ENCODE assay signal across 8 cellular contexts in the genomic region with DNA sequence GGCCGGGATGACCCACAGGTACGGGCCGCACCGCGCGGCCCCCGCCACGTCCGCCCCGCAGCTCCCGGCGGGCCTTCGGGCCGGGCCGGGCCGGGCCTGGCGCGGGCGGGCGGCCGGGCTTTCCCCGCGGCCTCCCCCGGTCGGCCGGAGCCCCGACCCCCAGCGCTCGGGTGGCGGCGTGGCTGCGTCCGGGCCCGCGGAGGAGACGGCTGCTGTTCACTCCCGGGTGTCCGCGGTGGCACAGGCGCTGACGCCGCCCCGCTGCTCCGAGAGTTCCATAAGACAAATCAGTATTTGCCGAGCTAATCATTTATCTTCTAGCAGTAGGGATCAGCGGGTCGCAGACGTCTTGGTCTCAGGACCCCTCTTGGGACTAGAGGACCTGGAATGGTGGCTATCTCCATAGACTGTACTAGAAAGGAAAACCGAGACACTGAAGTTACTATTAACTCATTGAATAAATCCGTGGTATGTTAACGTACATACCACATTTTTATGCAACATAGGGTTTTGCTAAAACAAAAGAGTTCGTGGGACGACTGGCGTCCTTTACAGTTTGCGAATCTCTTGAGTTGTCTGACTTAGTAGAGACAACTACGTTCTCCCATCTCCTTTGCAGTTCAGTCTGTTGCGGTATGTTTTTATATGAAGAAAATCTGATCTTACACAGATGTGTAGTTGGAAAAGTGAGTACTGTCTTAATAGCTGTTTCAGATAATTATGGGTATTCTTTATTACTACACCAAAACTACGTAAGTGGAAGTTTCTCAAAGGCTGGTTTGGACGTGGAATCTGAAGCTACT. TPM values are rescaled to one million over a fixed set of nuclear protein-coding genes. Genes with fewer than 3 reads are reported as not detected.
A peak's percentile ranks its signal among the peaks of the same experiment; 100 is the strongest.
DNase-seq lines count a peak whose midpoint lies in the region; ATAC-seq and TF ChIP-seq lines count a peak whose summit lies in the region.

No MANE protein-coding gene starts in this region.

- H3K4me3 ChIP-seq in HUES6 (ENCODE audit: low read depth, low read length), result peak overlapping the region; percentile 96
- H3K4me3 ChIP-seq in mammary epithelial cell (replicated peaks in 1 of 3; ENCODE audit: insufficient read depth in 1 of 3, low read depth in 2 of 3, low read length in 3 of 3), result peak overlapping the region; percentile 64 to 76 (median 67)
- peak overlapping the region; percentile 54 for H3K4me3 ChIP-seq in kidney epithelial cell (ENCODE audit: low read depth, low read length)

- H4K20me1 ChIP-seq in mammary epithelial cell (ENCODE audit: insufficient read depth, low read length), result no peaks in the 10 kb centered on the region

- peaks cover 56% of the 10 kb centered on the region for H3K79me2 ChIP-seq in mammary epithelial cell (ENCODE audit: insufficient read depth, low read length)

- no peaks in the 10 kb centered on the region for H3K9me3 ChIP-seq in HUES6 (ENCODE audit: control insufficient read depth, insufficient read depth, low read depth, low read length)
- H3K9me3 ChIP-seq in mammary epithelial cell (replicated peaks; ENCODE audit: insufficient read depth, low read length), result no peaks in the 10 kb centered on the region

- 0% methylated on average over 11 of the region's 59 CpGs for WGBS in mammary epithelial cell (ENCODE audit: low coverage, missing lambda C conversion rate)

- peak overlapping the region; percentile 92 for H3K4me2 ChIP-seq in mammary epithelial cell (ENCODE audit: insufficient read depth, low read depth, low read length)

- H3K27me3 ChIP-seq in HUES6 (ENCODE audit: control insufficient read depth, insufficient read depth, low read length) (peaks cover 4% of the 10 kb centered on the region; the same call in 1 of the 2 replicates), mammary epithelial cell (ENCODE audit: insufficient read depth, low read length) (no peaks in the 10 kb centered on the region), kidney epithelial cell (ENCODE audit: control insufficient read depth, insufficient read depth, low read length) (no peaks in the 10 kb centered on the region)

- peak overlapping the region; percentile 72 for H2AFZ ChIP-seq in mammary epithelial cell (ENCODE audit: low read depth, low read length)

- TF ChIP-seq CTCF in mammary epithelial cell (conservative IDR thresholded peaks at IDR 0.05 in 1 of 2, IDR thresholded peaks at IDR 0.05 in 1 of 2; ENCODE audit: extremely low read depth in 1 of 2, insufficient read depth in 1 of 2, low read depth in 1 of 2, low read length in 2 of 2), result no peak
- TF ChIP-seq CTCF in kidney epithelial cell (IDR thresholded peaks at IDR 0.05; ENCODE audit: insufficient read depth, low read length, poor library complexity, severe bottlenecking), result no peak

- dilution Hi-C loops in mammary epithelial cell (cut with HindIII; ENCODE audit: low sequenced_read_pairs), result no loop called here

- DNase-seq in EH (ENCODE audit: low read depth) (peak; percentile 54), T-helper 2 cell (peak in 3 of 5 experiments; percentile 2 to 58 (median 28)), mammary epithelial cell (peak; percentile 35), kidney epithelial cell (ENCODE audit: low read depth) (no peak), SKM-1 treated with dmso at 0.1 percent for 144 hours (lab: John Stamatoyannopoulos, UW; ENCODE audit: unreplicated experiment) (no peak)
- peak; percentile 6 to 16 for DNase-seq in stimulated activated CD4-positive, alpha-beta T cell treated with anti-CD3 and anti-CD28 coated beads, Interleukin-15, amount 100 ng/mL, for 1 hour (ENCODE audit: low read depth in 1 of 2, low spot score in 1 of 2)

- in situ Hi-C loops in mammary epithelial cell (cut with MboI; ENCODE audit: low sequenced_read_pairs in 2 of 2), result loop anchor here in 1 of 2 donors (5.0 kb wide), 1 partner anchor 48 kb away; no protein-coding TSS in a partner anchor

- H3K4me1 ChIP-seq in HUES6 (ENCODE audit: control insufficient read depth, insufficient read depth, low read length) (peaks cover 22% of the 10 kb centered on the region), mammary epithelial cell (ENCODE audit: insufficient read depth, low read length) (peaks cover 33% of the 10 kb centered on the region)

- H3K27ac ChIP-seq in HUES6 (ENCODE audit: low read depth, low read length) (peak overlapping the region; percentile 68; the same call in 1 of the 2 replicates), mammary epithelial cell (ENCODE audit: insufficient read depth, low read depth, low read length) (peak overlapping the region; percentile 80)

- ATAC-seq in GM21529 (IDR thresholded peaks at IDR 0.05; ENCODE audit: unreplicated experiment), result peak; percentile 33

- peak overlapping the region; percentile 73 for H3K9ac ChIP-seq in HUES6 (ENCODE audit: low read length)
- peak overlapping the region; percentile 87 for H3K9ac ChIP-seq in mammary epithelial cell (ENCODE audit: insufficient read depth, low read length)

- BruUV-seq in mammary epithelial cell (replicated peaks; lab: Mats Ljungman, UMichigan), result no TSS peak

- no peaks in the 10 kb centered on the region for H3K36me3 ChIP-seq in HUES6 (ENCODE audit: control insufficient read depth, insufficient read depth, low read length)
- no peaks in the 10 kb centered on the region for H3K36me3 ChIP-seq in mammary epithelial cell (ENCODE audit: insufficient read depth, low read length)
- H3K36me3 ChIP-seq in kidney epithelial cell (ENCODE audit: control insufficient read depth, insufficient read depth, low read length), result no peaks in the 10 kb centered on the region

- CTCF ChIA-PET in mammary epithelial cell (lab: Charles Lee; ENCODE audit: low non-redundant PET), result interaction anchor here (0.6 kb wide), 1 partner anchor 172 kb away, joined by 4 read pairs; no protein-coding TSS in a partner anchor

- intact Hi-C loops in mammary epithelial cell (cut with micrococcal nuclease), result loop anchor here (1.0 to 10.0 kb wide), 3 partner anchors 42 to 100 kb away; no protein-coding TSS in a partner anchor

RNA-seq across cellular contexts. Expression of a gene that starts 0.5 kb away (rescaled TPM):
- total RNA-seq in mammary epithelial cell (100 to 1,000 TPM in 1 of 2 donors, 10 to 100 TPM in 1; 60.1 to 108 TPM), kidney epithelial cell (191 and 202 TPM in 2 replicates)
- polyA plus RNA-seq in mammary epithelial cell, result 73.5 TPM
- polyA minus RNA-seq in mammary epithelial cell, result 107 TPM

Comparison
In these comparisons a context has a peak if more than half of its experiments do, and no peak if none do; other contexts are left out.
1. DNase-seq: peak in EH (single experiment), T-helper 2 cell (3 of 5), mammary epithelial cell (single experiment) and stimulated activated CD4-positive, alpha-beta T cell treated with anti-CD3 and anti-CD28 coated beads, Interleukin-15, amount 100 ng/mL, for 1 hour (2 of 2); none in kidney epithelial cell (single experiment) and SKM-1 treated with dmso at 0.1 percent for 144 hours (single experiment).
2. Peak in every context shown above with its lines, with median percentiles within 50 percentile points of each other: H3K4me3 ChIP-seq.